ENCODE assay signal across 1 cellular context in the genomic region with DNA sequence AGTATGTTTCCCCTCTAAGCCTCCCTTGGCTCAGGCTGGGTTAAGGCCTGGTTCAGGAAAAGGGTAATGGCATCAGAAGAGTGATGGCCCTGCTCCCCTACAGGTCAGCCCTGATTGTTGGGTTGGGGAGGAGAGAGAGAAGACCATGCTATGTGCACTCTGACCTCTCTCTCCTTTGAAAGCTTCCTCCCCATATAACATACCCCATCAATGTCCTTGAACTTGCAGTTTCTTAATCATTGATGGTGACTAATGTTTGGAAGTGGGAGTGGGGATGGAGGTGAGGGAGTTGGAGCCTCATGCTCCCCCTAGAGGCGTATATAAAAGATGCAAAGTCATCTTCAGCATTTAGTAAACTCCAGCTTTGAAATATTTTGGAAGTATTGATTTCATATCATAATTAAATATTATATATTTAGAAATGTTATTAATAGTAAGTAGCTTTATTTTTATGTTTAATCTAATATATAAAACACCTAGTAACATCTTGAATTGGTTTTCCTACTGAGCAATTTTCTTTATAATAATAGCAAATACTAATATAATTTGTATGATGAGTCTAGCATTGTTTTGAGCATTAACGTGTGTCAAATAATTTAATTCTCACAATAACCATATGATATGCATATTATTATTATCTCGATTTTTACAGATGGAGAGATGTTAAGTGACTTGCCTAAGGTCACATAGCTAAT.
TF ChIP-seq lines count a peak whose summit lies in the region.

No MANE protein-coding gene starts in this region.

TF ChIP-seq in GM23338, 12 proteins besides CTCF, POLR2A, EP300 and RAD21:
- TF ChIP-seq, protein P1, sequence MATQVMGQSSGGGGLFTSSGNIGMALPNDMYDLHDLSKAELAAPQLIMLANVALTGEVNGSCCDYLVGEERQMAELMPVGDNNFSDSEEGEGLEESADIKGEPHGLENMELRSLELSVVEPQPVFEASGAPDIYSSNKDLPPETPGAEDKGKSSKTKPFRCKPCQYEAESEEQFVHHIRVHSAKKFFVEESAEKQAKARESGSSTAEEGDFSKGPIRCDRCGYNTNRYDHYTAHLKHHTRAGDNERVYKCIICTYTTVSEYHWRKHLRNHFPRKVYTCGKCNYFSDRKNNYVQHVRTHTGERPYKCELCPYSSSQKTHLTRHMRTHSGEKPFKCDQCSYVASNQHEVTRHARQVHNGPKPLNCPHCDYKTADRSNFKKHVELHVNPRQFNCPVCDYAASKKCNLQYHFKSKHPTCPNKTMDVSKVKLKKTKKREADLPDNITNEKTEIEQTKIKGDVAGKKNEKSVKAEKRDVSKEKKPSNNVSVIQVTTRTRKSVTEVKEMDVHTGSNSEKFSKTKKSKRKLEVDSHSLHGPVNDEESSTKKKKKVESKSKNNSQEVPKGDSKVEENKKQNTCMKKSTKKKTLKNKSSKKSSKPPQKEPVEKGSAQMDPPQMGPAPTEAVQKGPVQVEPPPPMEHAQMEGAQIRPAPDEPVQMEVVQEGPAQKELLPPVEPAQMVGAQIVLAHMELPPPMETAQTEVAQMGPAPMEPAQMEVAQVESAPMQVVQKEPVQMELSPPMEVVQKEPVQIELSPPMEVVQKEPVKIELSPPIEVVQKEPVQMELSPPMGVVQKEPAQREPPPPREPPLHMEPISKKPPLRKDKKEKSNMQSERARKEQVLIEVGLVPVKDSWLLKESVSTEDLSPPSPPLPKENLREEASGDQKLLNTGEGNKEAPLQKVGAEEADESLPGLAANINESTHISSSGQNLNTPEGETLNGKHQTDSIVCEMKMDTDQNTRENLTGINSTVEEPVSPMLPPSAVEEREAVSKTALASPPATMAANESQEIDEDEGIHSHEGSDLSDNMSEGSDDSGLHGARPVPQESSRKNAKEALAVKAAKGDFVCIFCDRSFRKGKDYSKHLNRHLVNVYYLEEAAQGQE (IDR thresholded peaks at IDR 0.05; ENCODE audit: unreplicated experiment) = no peak
- TF ChIP-seq JUNB (IDR thresholded peaks at IDR 0.05; ENCODE audit: unreplicated experiment) = no peak
- TF ChIP-seq ZNF114 (CRISPR knock-in tag; IDR thresholded peaks at IDR 0.05) = no peak
- TF ChIP-seq, protein P2, sequence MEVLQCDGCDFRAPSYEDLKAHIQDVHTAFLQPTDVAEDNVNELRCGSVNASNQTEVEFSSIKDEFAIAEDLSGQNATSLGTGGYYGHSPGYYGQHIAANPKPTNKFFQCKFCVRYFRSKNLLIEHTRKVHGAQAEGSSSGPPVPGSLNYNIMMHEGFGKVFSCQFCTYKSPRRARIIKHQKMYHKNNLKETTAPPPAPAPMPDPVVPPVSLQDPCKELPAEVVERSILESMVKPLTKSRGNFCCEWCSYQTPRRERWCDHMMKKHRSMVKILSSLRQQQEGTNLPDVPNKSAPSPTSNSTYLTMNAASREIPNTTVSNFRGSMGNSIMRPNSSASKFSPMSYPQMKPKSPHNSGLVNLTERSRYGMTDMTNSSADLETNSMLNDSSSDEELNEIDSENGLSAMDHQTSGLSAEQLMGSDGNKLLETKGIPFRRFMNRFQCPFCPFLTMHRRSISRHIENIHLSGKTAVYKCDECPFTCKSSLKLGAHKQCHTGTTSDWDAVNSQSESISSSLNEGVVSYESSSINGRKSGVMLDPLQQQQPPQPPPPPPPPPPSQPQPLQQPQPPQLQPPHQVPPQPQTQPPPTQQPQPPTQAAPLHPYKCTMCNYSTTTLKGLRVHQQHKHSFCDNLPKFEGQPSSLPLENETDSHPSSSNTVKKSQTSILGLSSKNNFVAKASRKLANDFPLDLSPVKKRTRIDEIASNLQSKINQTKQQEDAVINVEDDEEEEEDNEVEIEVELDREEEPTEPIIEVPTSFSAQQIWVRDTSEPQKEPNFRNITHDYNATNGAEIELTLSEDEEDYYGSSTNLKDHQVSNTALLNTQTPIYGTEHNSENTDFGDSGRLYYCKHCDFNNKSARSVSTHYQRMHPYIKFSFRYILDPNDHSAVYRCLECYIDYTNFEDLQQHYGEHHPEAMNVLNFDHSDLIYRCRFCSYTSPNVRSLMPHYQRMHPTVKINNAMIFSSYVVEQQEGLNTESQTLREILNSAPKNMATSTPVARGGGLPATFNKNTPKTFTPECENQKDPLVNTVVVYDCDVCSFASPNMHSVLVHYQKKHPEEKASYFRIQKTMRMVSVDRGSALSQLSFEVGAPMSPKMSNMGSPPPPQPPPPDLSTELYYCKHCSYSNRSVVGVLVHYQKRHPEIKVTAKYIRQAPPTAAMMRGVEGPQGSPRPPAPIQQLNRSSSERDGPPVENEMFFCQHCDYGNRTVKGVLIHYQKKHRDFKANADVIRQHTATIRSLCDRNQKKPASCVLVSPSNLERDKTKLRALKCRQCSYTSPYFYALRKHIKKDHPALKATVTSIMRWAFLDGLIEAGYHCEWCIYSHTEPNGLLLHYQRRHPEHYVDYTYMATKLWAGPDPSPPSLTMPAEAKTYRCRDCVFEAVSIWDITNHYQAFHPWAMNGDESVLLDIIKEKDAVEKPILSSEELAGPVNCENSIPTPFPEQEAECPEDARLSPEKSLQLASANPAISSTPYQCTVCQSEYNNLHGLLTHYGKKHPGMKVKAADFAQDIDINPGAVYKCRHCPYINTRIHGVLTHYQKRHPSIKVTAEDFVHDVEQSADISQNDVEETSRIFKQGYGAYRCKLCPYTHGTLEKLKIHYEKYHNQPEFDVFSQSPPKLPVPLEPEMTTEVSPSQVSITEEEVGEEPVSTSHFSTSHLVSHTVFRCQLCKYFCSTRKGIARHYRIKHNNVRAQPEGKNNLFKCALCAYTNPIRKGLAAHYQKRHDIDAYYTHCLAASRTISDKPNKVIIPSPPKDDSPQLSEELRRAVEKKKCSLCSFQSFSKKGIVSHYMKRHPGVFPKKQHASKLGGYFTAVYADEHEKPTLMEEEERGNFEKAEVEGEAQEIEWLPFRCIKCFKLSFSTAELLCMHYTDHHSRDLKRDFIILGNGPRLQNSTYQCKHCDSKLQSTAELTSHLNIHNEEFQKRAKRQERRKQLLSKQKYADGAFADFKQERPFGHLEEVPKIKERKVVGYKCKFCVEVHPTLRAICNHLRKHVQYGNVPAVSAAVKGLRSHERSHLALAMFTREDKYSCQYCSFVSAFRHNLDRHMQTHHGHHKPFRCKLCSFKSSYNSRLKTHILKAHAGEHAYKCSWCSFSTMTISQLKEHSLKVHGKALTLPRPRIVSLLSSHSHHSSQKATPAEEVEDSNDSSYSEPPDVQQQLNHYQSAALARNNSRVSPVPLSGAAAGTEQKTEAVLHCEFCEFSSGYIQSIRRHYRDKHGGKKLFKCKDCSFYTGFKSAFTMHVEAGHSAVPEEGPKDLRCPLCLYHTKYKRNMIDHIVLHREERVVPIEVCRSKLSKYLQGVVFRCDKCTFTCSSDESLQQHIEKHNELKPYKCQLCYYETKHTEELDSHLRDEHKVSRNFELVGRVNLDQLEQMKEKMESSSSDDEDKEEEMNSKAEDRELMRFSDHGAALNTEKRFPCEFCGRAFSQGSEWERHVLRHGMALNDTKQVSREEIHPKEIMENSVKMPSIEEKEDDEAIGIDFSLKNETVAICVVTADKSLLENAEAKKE (CRISPR knock-in tag; IDR thresholded peaks at IDR 0.05) = 0 out of 2 replicates have a peak, but pooled peaks have one; percentile 9
- no peak for TF ChIP-seq STAT1 (IDR thresholded peaks at IDR 0.05; ENCODE audit: unreplicated experiment)
- no peak for TF ChIP-seq ZNF331 (CRISPR knock-in tag; IDR thresholded peaks at IDR 0.05; ENCODE audit: low read depth)
